ENCODE assay signal across 12 cellular contexts in the genomic region with DNA sequence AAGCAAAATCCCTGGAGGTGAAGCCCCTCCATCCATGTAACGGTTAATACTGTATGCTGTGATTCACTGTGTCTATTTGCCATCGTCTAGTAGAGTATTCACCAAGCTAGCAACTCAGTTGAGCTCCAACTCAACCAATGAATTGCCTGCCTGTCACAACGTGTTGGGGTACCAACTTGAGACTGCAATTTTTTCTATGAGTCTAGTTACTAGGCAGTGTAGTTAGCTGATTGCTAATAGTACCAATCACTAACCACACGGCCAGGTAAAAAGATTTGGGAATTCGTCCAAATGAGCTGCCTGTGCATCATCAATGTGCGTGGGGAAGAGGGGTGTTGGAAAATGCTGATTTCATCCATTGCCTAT. TPM values are rescaled to one million over a fixed set of nuclear protein-coding genes. Genes with fewer than 3 reads are reported as not detected.
DNase-seq lines count a peak whose midpoint lies in the region; ATAC-seq, FAIRE-seq and TF ChIP-seq lines count a peak whose summit lies in the region.
"Had no signal": no experiment of that assay in that cellular context is flagged by ENCODE, and none has a peak within 500 bp of the region (broad histone marks: within the 10 kb centered on the region; RNA-seq: fewer than 3 reads in every experiment).

No MANE protein-coding gene starts in this region.

- TF ChIP-seq CTCF in keratinocyte (optimal IDR thresholded peaks at IDR 0.05 in 1 of 3, IDR thresholded peaks at IDR 0.05 in 1 of 3, conservative IDR thresholded peaks at IDR 0.05 in 1 of 3; ENCODE audit: extremely low read depth in 1 of 3, insufficient read depth in 2 of 3, low read length in 3 of 3) (no peak), testis (IDR thresholded peaks at IDR 0.05) (no peak)

- H3K27ac ChIP-seq in keratinocyte (ENCODE audit: control insufficient read depth, insufficient read depth, low read length) (peak overlapping the region; percentile 16), testis (peak overlapping the region in 1 of 2 donors; percentile 60)
- H3K27ac ChIP-seq: BLaER1 treated with 17β-estradiol and CSF1 and Interleukin-3, amounts not matched to agents 10 nM and 100 nM; vagina had no signal

- no peaks in the 10 kb centered on the region for H3K9me3 Mint-ChIP-seq in activated naive CD4-positive, alpha-beta T cell treated with anti-CD3 and anti-CD28 coated beads, Interleukin-2, amount 50 U/mL, for 24 hours
- no peaks in the 10 kb centered on the region for H3K9me3 Mint-ChIP-seq in activated T-helper 17 cell treated with anti-CD3 and anti-CD28 coated beads, Interleukin-2, amount 50 U/mL, for 72 hours

- H3K4me1 ChIP-seq in keratinocyte (ENCODE audit: control insufficient read depth, extremely low read depth, insufficient read depth, low read length) (peaks cover 29% of the 10 kb centered on the region), testis (no peaks in the 10 kb centered on the region)
- H3K4me1 ChIP-seq: BLaER1 treated with 17β-estradiol and CSF1 and Interleukin-3, amounts not matched to agents 10 nM and 100 nM had no signal

- dilution Hi-C loops in keratinocyte (cut with MboI; ENCODE audit: extremely low pct_ligation_motif_present, low sequenced_read_pairs) = no loop called here

- intact Hi-C loops in testis (cut with DNase I; ENCODE audit: low total_unique reads) = no loop called here

- 30 to 33% methylated on average over 6 of the region's 6 CpGs for WGBS in testis, 2 donors

- H3K27me3 ChIP-seq in keratinocyte (ENCODE audit: control insufficient read depth, extremely low read depth, insufficient read depth, low read length) (no peaks in the 10 kb centered on the region), testis (no peaks in the 10 kb centered on the region)
- H3K27me3 ChIP-seq: vagina had no signal

- FAIRE-seq in keratinocyte (lab: Jason Lieb, UNC) = peak; percentile 91
- FAIRE-seq: colon had no signal

- H3K79me2 ChIP-seq in keratinocyte (ENCODE audit: control insufficient read depth, insufficient read depth, low read length) = no peaks in the 10 kb centered on the region

- H3K4me2 ChIP-seq in keratinocyte (ENCODE audit: control insufficient read depth, extremely low read depth, insufficient read depth, low read depth, low read length) = peak overlapping the region; percentile 67
- H3K4me2 ChIP-seq: BLaER1 treated with 17β-estradiol and CSF1 and Interleukin-3, amounts not matched to agents 10 nM and 100 nM had no signal

- peak overlapping the region; percentile 57 for H3K4me3 Mint-ChIP-seq in activated naive CD4-positive, alpha-beta T cell treated with anti-CD3 and anti-CD28 coated beads, Interleukin-2, amount 50 U/mL, for 24 hours
- H3K4me3 Mint-ChIP-seq in activated T-helper 17 cell treated with anti-CD3 and anti-CD28 coated beads, Interleukin-2, amount 50 U/mL, for 72 hours = peak overlapping the region; percentile 32

- H4K20me1 ChIP-seq in keratinocyte (ENCODE audit: control insufficient read depth, extremely low read depth, insufficient read depth, low read length) = no peaks in the 10 kb centered on the region
- H4K20me1 ChIP-seq: BLaER1 treated with 17β-estradiol and CSF1 and Interleukin-3, amounts not matched to agents 10 nM and 100 nM had no signal

- no peaks in the 10 kb centered on the region for H3K9me3 ChIP-seq in keratinocyte (ENCODE audit: control insufficient read depth, low read depth, low read length)
- H3K9me3 ChIP-seq in testis = no peaks in the 10 kb centered on the region
- H3K9me3 ChIP-seq: vagina had no signal

- no peaks in the 10 kb centered on the region for H3K36me3 ChIP-seq in keratinocyte (ENCODE audit: control insufficient read depth in 2 of 2, extremely low read depth in 1 of 2, insufficient read depth in 2 of 2, low read length in 2 of 2)
- no peaks in the 10 kb centered on the region for H3K36me3 ChIP-seq in testis (ENCODE audit: low read depth, missing control alignments)
- H3K36me3 ChIP-seq: BLaER1 treated with 17β-estradiol and CSF1 and Interleukin-3, amounts not matched to agents 10 nM and 100 nM; vagina had no signal

- peak overlapping the region; percentile 5 for H2AFZ ChIP-seq in keratinocyte (ENCODE audit: control insufficient read depth, low read length)

- peaks cover 5% of the 10 kb centered on the region for H3K36me3 Mint-ChIP-seq in activated naive CD4-positive, alpha-beta T cell treated with anti-CD3 and anti-CD28 coated beads, Interleukin-2, amount 50 U/mL, for 24 hours
- H3K36me3 Mint-ChIP-seq in activated T-helper 17 cell treated with anti-CD3 and anti-CD28 coated beads, Interleukin-2, amount 50 U/mL, for 72 hours (ENCODE audit: low read depth) = no peaks in the 10 kb centered on the region

- H3K4me3 ChIP-seq in keratinocyte (ENCODE audit: control insufficient read depth in 2 of 3, extremely low read depth in 1 of 3, insufficient read depth in 2 of 3, low read depth in 1 of 3, low read length in 3 of 3) (no peak overlapping the region), testis (peak overlapping the region; percentile 46 to 64)

- TF ChIP-seq POLR2A in testis (IDR thresholded peaks at IDR 0.05) = no peak

- DNase-seq in activated naive CD4-positive, alpha-beta T cell treated with anti-CD3 and anti-CD28 coated beads, Interleukin-2, amount 50 U/mL, for 16 hours = no peak
- DNase-seq in keratinocyte (ENCODE audit: low read depth, low spot score) (peak; percentile 77), testis (no peak), NCI-H2081 (lab: John Stamatoyannopoulos, UW) (no peak), medulla oblongata (ENCODE audit: extremely low spot score) (no peak), NCI-H2081 treated with DMSO at 0.1 percent for 48 hours (lab: John Stamatoyannopoulos, UW) (no peak)

- H3K4me1 Mint-ChIP-seq in activated naive CD4-positive, alpha-beta T cell treated with anti-CD3 and anti-CD28 coated beads, Interleukin-2, amount 50 U/mL, for 24 hours = peaks cover 3% of the 10 kb centered on the region
- H3K4me1 Mint-ChIP-seq in activated T-helper 17 cell treated with anti-CD3 and anti-CD28 coated beads, Interleukin-2, amount 50 U/mL, for 72 hours = no peaks in the 10 kb centered on the region

- no peak overlapping the region for H3K27ac Mint-ChIP-seq in activated naive CD4-positive, alpha-beta T cell treated with anti-CD3 and anti-CD28 coated beads, Interleukin-2, amount 50 U/mL, for 24 hours
- H3K27ac Mint-ChIP-seq in activated T-helper 17 cell treated with anti-CD3 and anti-CD28 coated beads, Interleukin-2, amount 50 U/mL, for 72 hours = no peak overlapping the region

- peak; percentile 16 for ATAC-seq in activated T-helper 17 cell treated with anti-CD3 and anti-CD28 coated beads, Interleukin-2, amount 50 U/mL, for 72 hours (replicated peaks)

- H3K27me3 Mint-ChIP-seq in activated naive CD4-positive, alpha-beta T cell treated with anti-CD3 and anti-CD28 coated beads, Interleukin-2, amount 50 U/mL, for 24 hours = peaks cover 34% of the 10 kb centered on the region
- H3K27me3 Mint-ChIP-seq in activated T-helper 17 cell treated with anti-CD3 and anti-CD28 coated beads, Interleukin-2, amount 50 U/mL, for 72 hours = peaks cover 45% of the 10 kb centered on the region

- H3K9me1 ChIP-seq in keratinocyte (ENCODE audit: control insufficient read depth, extremely low read depth, insufficient read depth, low read length) = no peaks in the 10 kb centered on the region

- no peak overlapping the region for H3K9ac ChIP-seq in keratinocyte (ENCODE audit: control insufficient read depth, extremely low read depth, insufficient read depth, low read length)
- H3K9ac ChIP-seq: BLaER1 treated with 17β-estradiol and CSF1 and Interleukin-3, amounts not matched to agents 10 nM and 100 nM had no signal

RNA-seq across cellular contexts. Expression of a gene that starts 1.0 kb away (rescaled TPM):
- not detected for total RNA-seq in activated T-helper 17 cell treated with anti-CD3 and anti-CD28 coated beads, Interleukin-2, amount 50 U/mL, for 72 hours
- polyA plus RNA-seq in keratinocyte = 0.07 to 0.13 TPM (median 0.12 TPM) in 3 replicates
- polyA plus RNA-seq in keratinocyte (2011; ENCODE audit: low read depth) = 0.26 TPM
- polyA plus RNA-seq in keratinocyte (2011; cell fraction: cytosol; rRNA removed) = not detected in 2 replicates
- 0.37 and 0.39 TPM in 2 replicates for polyA plus RNA-seq in keratinocyte (2011; cell fraction: nucleus; rRNA removed)
- not detected in 2 replicates for polyA plus RNA-seq in keratinocyte (2012; ENCODE audit: low replicate concordance)
- polyA minus RNA-seq in keratinocyte = not detected in 3 replicates
- polyA minus RNA-seq in keratinocyte (2011; cell fraction: cytosol; rRNA and poly(A)+ RNA removed) = not detected
- not detected in 2 replicates for polyA minus RNA-seq in keratinocyte (2011; cell fraction: nucleus; rRNA and poly(A)+ RNA removed)
- total RNA-seq in testis = 10 to 100 TPM in 1 of 2 donors, 1 to 10 TPM in 1; 8.7 to 26.6 TPM
- 36.8 TPM for polyA plus RNA-seq in testis (ENCODE audit: insufficient read depth, low read depth, low replicate concordance)
- total RNA-seq: liver, vagina had no signal
- polyA plus RNA-seq: liver had no signal

RNA-seq across cellular contexts. Expression of a gene that starts 1.4 kb away (rescaled TPM):
- not detected for total RNA-seq in activated T-helper 17 cell treated with anti-CD3 and anti-CD28 coated beads, Interleukin-2, amount 50 U/mL, for 72 hours
- polyA plus RNA-seq in keratinocyte = 0.11 TPM in 1 of 3 replicates, not detected in the others
- not detected for polyA plus RNA-seq in keratinocyte (2011; ENCODE audit: low read depth)
- polyA plus RNA-seq in keratinocyte (2011; cell fraction: cytosol; rRNA removed) = not detected in 2 replicates
- polyA plus RNA-seq in keratinocyte (2011; cell fraction: nucleus; rRNA removed) = not detected in 2 replicates
- not detected in 2 replicates for polyA plus RNA-seq in keratinocyte (2012; ENCODE audit: low replicate concordance)
- 0.10 TPM in 1 of 3 replicates, not detected in the others for polyA minus RNA-seq in keratinocyte
- not detected for polyA minus RNA-seq in keratinocyte (2011; cell fraction: cytosol; rRNA and poly(A)+ RNA removed)
- not detected in 2 replicates for polyA minus RNA-seq in keratinocyte (2011; cell fraction: nucleus; rRNA and poly(A)+ RNA removed)
- 10 to 100 TPM; 10.8 to 23.7 TPM for total RNA-seq in testis
- 50.1 TPM for polyA plus RNA-seq in testis (ENCODE audit: insufficient read depth, low read depth, low replicate concordance)
- total RNA-seq: liver, vagina had no signal
- polyA plus RNA-seq: liver had no signal

RNA-seq across cellular contexts. Expression of a gene that starts 27.3 kb away (rescaled TPM):
- 1 to 10 TPM; 1.1 to 1.4 TPM for total RNA-seq in activated T-helper 17 cell treated with anti-CD3 and anti-CD28 coated beads, Interleukin-2, amount 50 U/mL, for 72 hours
- polyA plus RNA-seq in keratinocyte (1.1 to 5.1 TPM (median 3.6 TPM) in 3 replicates), testis (ENCODE audit: insufficient read depth, low read depth, low replicate concordance) (8.7 TPM)
- polyA plus RNA-seq in keratinocyte (2011; ENCODE audit: low read depth) = 3.4 TPM
- polyA plus RNA-seq in keratinocyte (2011; cell fraction: cytosol; rRNA removed) = 2.1 and 2.4 TPM in 2 replicates
- polyA plus RNA-seq in keratinocyte (2011; cell fraction: nucleus; rRNA removed) = 2.4 and 3.3 TPM in 2 replicates
- polyA plus RNA-seq in keratinocyte (2012; ENCODE audit: low replicate concordance) = 1.9 and 3.8 TPM in 2 replicates
- 2.4 to 3.6 TPM in 2 of 3 replicates, not detected in the other for polyA minus RNA-seq in keratinocyte
- polyA minus RNA-seq in keratinocyte (2011; cell fraction: cytosol; rRNA and poly(A)+ RNA removed) = 1.7 TPM
- 1.1 and 3.7 TPM in 2 replicates for polyA minus RNA-seq in keratinocyte (2011; cell fraction: nucleus; rRNA and poly(A)+ RNA removed)
- total RNA-seq in testis = 1 to 10 TPM; 7.0 to 9.5 TPM

Comparison
In these comparisons a context has a peak if more than half of its experiments do, and no peak if none do; other contexts are left out.
1. H3K4me3 ChIP-seq: peak in testis (2 of 2); none in keratinocyte (0 of 3).
2. RNA of a gene that starts 1.0 kb away (total RNA-seq): 8.7 to 26.6 TPM in testis; not detected in activated T-helper 17 cell treated with anti-CD3 and anti-CD28 coated beads, Interleukin-2, amount 50 U/mL, for 72 hours; every median in the first group is over 4 times any median in the second.
3. RNA of a gene that starts 1.4 kb away (total RNA-seq): 10.8 to 23.7 TPM in testis; not detected in activated T-helper 17 cell treated with anti-CD3 and anti-CD28 coated beads, Interleukin-2, amount 50 U/mL, for 72 hours; every median in the first group is over 10 times any median in the second.